ENCODE assay signal across 12 cellular contexts in the genomic region with DNA sequence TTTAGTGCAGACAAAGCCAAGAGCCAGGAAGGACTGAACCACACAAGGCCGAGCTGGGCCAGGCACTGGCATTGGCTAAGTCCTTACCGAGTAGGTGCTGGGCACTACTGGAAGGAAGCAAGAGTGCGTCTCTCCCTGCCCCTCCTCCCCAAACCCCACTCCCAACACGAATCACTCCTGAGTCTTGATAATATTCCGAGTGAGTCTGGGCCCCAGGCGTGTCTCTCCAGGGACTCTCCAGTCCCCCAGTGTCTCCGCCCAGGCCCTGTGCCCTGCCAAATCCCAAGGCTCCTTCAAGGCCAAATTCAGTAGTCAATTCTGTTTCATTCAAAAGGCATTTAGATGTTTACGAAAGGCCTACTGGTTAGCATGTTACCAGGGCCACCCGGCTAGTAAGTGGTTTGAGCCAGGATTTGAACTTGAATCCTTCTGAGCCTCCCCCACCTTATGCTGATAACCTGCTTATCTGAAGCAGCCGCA.
A peak's percentile ranks its signal among the peaks of the same experiment; 100 is the strongest.
DNase-seq lines count a peak whose midpoint lies in the region; TF ChIP-seq lines count a peak whose summit lies in the region.
"Had no signal": no experiment of that assay in that cellular context is flagged by ENCODE, and none has a peak within 500 bp of the region (broad histone marks: within the 10 kb centered on the region; RNA-seq: fewer than 3 reads in every experiment).

No MANE protein-coding gene starts in this region.

- H3K27ac ChIP-seq in WERI-Rb-1, result no peak overlapping the region

- no peaks in the 10 kb centered on the region for H3K9me3 ChIP-seq in WERI-Rb-1 (ENCODE audit: severe bottlenecking)

- no peak overlapping the region for H3K4me3 ChIP-seq in BJ (ENCODE audit: low read depth, low read length)
- H3K4me3 ChIP-seq in WERI-Rb-1 (ENCODE audit: low read depth, low read length), result no peak overlapping the region

- DNase-seq in BJ (ENCODE audit: low read depth) (peak; percentile 76), NCI-H446 treated with DMSO at 0.1 percent for 48 hours (lab: John Stamatoyannopoulos, UW) (peak; percentile 39), epidermal melanocyte (ENCODE audit: insufficient read length, low spot score) (peak; percentile 32), posterior vena cava (ENCODE audit: low spot score) (peak; percentile 92), WERI-Rb-1 (no peak), SIG-M5 treated with dmso at 0.1 percent for 504 hours (lab: John Stamatoyannopoulos, UW; ENCODE audit: unreplicated experiment) (no peak), NCI-H1092 treated with DMSO at 0.1 percent for 48 hours (lab: John Stamatoyannopoulos, UW) (no peak), mesenteric fat pad (ENCODE audit: low spot score) (no peak)
- DNase-seq: activated B cell treated with CpG ODN at 0.5 μM for 24 hours; activated T-cell treated with anti-CD3 and anti-CD28 coated beads, Interleukin-2, amount 50 U/mL, for 24 hours; NCI-H2107; RPMI8226 had no signal

- H3K36me3 ChIP-seq in BJ (ENCODE audit: control insufficient read depth, insufficient read depth, low read length), result peaks cover 3% of the 10 kb centered on the region; the same call in 1 of the 2 replicates
- H3K36me3 ChIP-seq in WERI-Rb-1, result no peaks in the 10 kb centered on the region

- intact Hi-C loops in posterior vena cava (cut with DNase I), result no loop called here

- no peak for TF ChIP-seq CTCF in BJ (IDR thresholded peaks at IDR 0.05; ENCODE audit: insufficient read depth, low read depth, low read length)
- no peak for TF ChIP-seq CTCF in WERI-Rb-1 (IDR thresholded peaks at IDR 0.05; ENCODE audit: low read depth, low read length)

- POLR2A ChIA-PET in BJ (lab: Charles Lee), result no interaction called here

- no peaks in the 10 kb centered on the region for H3K27me3 ChIP-seq in BJ (ENCODE audit: control insufficient read depth, insufficient read depth, low read length)
- H3K27me3 ChIP-seq in WERI-Rb-1 (ENCODE audit: insufficient read depth, low read depth, severe bottlenecking), result no peaks in the 10 kb centered on the region

- CTCF ChIA-PET in BJ (lab: Yijun Ruan, JAX), result interaction anchor here (2.0 kb wide), 1 partner anchor 16 kb away, joined by 5 read pairs; no protein-coding TSS in a partner anchor

Comparison
In these comparisons a context has a peak if more than half of its experiments do, and no peak if none do; other contexts are left out.
1. DNase-seq: peak in BJ (single experiment), NCI-H446 treated with DMSO at 0.1 percent for 48 hours (single experiment), epidermal melanocyte (single experiment) and posterior vena cava (single experiment); none in WERI-Rb-1 (single experiment), SIG-M5 treated with dmso at 0.1 percent for 504 hours (single experiment), NCI-H1092 treated with DMSO at 0.1 percent for 48 hours (single experiment) and mesenteric fat pad (single experiment).